14 cellular contexts compared by ENCODE assay signal in the genomic region with DNA sequence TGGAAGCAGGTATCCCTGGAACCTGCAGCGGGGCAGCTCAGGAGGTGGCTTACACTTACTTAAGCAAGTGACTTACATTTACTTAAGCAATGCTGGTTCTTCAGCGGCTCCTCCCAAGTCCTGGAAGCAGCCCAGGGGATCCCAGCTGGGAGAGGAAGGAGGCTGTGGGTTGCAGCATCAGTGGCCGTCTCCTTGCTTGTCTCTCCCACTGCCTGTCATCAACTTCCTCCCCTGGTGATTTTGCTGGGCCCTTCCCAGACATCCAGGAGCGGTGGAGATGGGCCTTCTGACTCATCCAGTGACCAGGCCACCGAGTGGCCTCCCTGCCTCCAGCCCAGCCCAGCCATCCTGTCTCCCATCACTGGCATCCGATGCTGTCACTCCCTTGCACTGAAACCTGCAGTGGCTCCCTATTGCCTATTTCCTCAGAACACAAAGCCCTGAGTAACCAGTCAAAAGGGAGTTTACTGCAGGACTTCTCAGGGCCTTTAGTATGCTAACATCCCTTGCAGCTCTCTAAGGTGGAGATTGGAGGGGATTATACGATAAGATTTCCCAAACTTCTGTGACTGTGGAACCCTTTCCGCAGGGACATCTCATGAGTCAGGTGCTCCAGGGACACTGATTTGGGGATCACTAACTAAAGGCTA.
DNase-seq lines count a peak whose midpoint lies in the region; ATAC-seq and TF ChIP-seq lines count a peak whose summit lies in the region.
"Had no signal": no experiment of that assay in that cellular context is flagged by ENCODE, and none has a peak within 500 bp of the region (broad histone marks: within the 10 kb centered on the region; RNA-seq: fewer than 3 reads in every experiment).

No MANE protein-coding gene starts in this region.

- TF ChIP-seq CTCF in choroid plexus epithelial cell (conservative IDR thresholded peaks at IDR 0.05; ENCODE audit: low read depth, low read length): no peak
- TF ChIP-seq CTCF in upper lobe of right lung (IDR thresholded peaks at IDR 0.05): no peak

- ATAC-seq in left lobe of liver: peak; percentile 29
- ATAC-seq in upper lobe of right lung: peak; percentile 60
- ATAC-seq in HG02870 (IDR thresholded peaks at IDR 0.05; ENCODE audit: unreplicated experiment): no peak
- ATAC-seq: GM12878 had no signal

- DNase-seq in activated effector memory CD4-positive, alpha-beta T cell treated with anti-CD3 and anti-CD28 coated beads, Interleukin-2, amount 50 U/mL, for 16 hours: peak; percentile 34
- DNase-seq in activated effector memory CD4-positive, alpha-beta T cell treated with Interleukin-2 at 50 U/mL for 16 hours: no peak
- DNase-seq in choroid plexus epithelial cell (ENCODE audit: low read depth): peak; percentile 57
- DNase-seq in left lobe of liver (ENCODE audit: low spot score): peak; percentile 44
- DNase-seq in upper lobe of right lung: no peak
- no peak for DNase-seq in NCI-H2227 treated with DMSO at 0.1 percent for 48 hours (lab: John Stamatoyannopoulos, UW)
- no peak for DNase-seq in DMS114 treated with DMSO at 0.1 percent for 48 hours (lab: John Stamatoyannopoulos, UW; ENCODE audit: unreplicated experiment)
- DNase-seq: activated naive CD8-positive, alpha-beta T cell treated with anti-CD3 and anti-CD28 coated beads, Interleukin-2, amount 10 ng/mL, durations not matched to agents 7 days and 5 days; dermis blood vessel endothelial cell; DMS153; RPMI8226; testis had no signal

- no peak overlapping the region for H3K4me3 ChIP-seq in choroid plexus epithelial cell (ENCODE audit: low read depth, low read length)
- H3K4me3 ChIP-seq in upper lobe of right lung: no peak overlapping the region
- H3K4me3 ChIP-seq: GM12878, testis had no signal

- intact Hi-C loops in upper lobe of right lung (cut with DNase I): no loop called here

- no peak overlapping the region for H3K27ac ChIP-seq in upper lobe of right lung
- H3K27ac ChIP-seq: testis had no signal

- H3K4me1 ChIP-seq in upper lobe of right lung: peaks cover 11% of the 10 kb centered on the region
- H3K4me1 ChIP-seq: testis had no signal

- no peaks in the 10 kb centered on the region for H3K36me3 ChIP-seq in upper lobe of right lung

- no peaks in the 10 kb centered on the region for H3K9me3 ChIP-seq in upper lobe of right lung
- H3K9me3 ChIP-seq: testis had no signal

- H3K27me3 ChIP-seq in upper lobe of right lung: no peaks in the 10 kb centered on the region
- H3K27me3 ChIP-seq: testis had no signal

Comparison
In these comparisons a context has a peak if more than half of its experiments do, and no peak if none do; other contexts are left out.
1. DNase-seq: peak in activated effector memory CD4-positive, alpha-beta T cell treated with anti-CD3 and anti-CD28 coated beads, Interleukin-2, amount 50 U/mL, for 16 hours (single experiment), choroid plexus epithelial cell (single experiment) and left lobe of liver (single experiment); none in activated effector memory CD4-positive, alpha-beta T cell treated with Interleukin-2 at 50 U/mL for 16 hours (single experiment), upper lobe of right lung (single experiment), NCI-H2227 treated with DMSO at 0.1 percent for 48 hours (single experiment) and DMS114 treated with DMSO at 0.1 percent for 48 hours (single experiment).